ENCODE assay signal across 38 cellular contexts in genomic region chr3:33991673-33992072, GRCh38.
"Had no signal": no experiment of that assay in that cellular context is flagged by ENCODE, and none has a peak within 500 bp of the region (broad histone marks: within the 10 kb centered on the region; RNA-seq: fewer than 3 reads in every experiment).

No MANE protein-coding gene starts in this region.

- DNase-seq: activated CD4-positive, alpha-beta memory T cell treated with anti-CD3 and anti-CD28 coated beads for 36 hours; activated CD4-positive, alpha-beta T cell treated with anti-CD3 and anti-CD28 coated beads for 36 hours; activated CD4-positive, alpha-beta T cell treated with anti-CD3 and anti-CD28 coated beads, Interleukin-2, amount 10 ng/mL, durations not matched to agents 24 days and 14 days; activated CD4-positive, CD25-positive, alpha-beta regulatory T cell; activated CD4-positive, CD25-positive, alpha-beta regulatory T cell treated with anti-CD3 and anti-CD28 coated beads, Interleukin-2, amount 50 U/mL, for 72 hours; activated CD8-positive, alpha-beta memory T cell treated with anti-CD3 and anti-CD28 coated beads, Interleukin-2, amount 10 ng/mL, durations not matched to agents 7 days and 5 days; activated CD8-positive, alpha-beta memory T cell treated with anti-CD3 and anti-CD28 coated beads, Interleukin-2, amount 50 U/mL, for 4 hours; activated CD8-positive, alpha-beta T cell treated with anti-CD3 and anti-CD28 coated beads, Interleukin-2, amount 10 ng/mL, durations not matched to agents 7 days and 5 days; activated effector memory CD4-positive, alpha-beta T cell treated with anti-CD3 and anti-CD28 coated beads, Interleukin-2, amount 50 U/mL, for 16 hours; activated naive CD4-positive, alpha-beta T cell treated with anti-CD3 and anti-CD28 coated beads for 36 hours; activated naive CD8-positive, alpha-beta T cell treated with anti-CD3 and anti-CD28 coated beads for 36 hours; activated naive CD8-positive, alpha-beta T cell treated with anti-CD3 and anti-CD28 coated beads, Interleukin-2, amount 50 U/mL, for 24 hours; activated T-cell treated with anti-CD3 and anti-CD28 coated beads, Interleukin-2, amount 50 U/mL, for 1 hour; activated T-cell treated with anti-CD3 and anti-CD28 coated beads, Interleukin-2, amount 50 U/mL, for 48 hours; body of pancreas; central memory CD4-positive, alpha-beta T cell; cerebellar nuclear complex; cortex of kidney; dermis blood vessel endothelial cell; effector CD4-positive, alpha-beta T cell; effector memory CD8-positive, alpha-beta T cell; erythroblast; foreskin keratinocyte; gastrocnemius medialis; glutamatergic neuron; heart left ventricle; T-cell; T-helper 17 cell; T1000 had no signal

- H3K4me2 ChIP-seq: hepatocyte had no signal

- H3K4me1 Mint-ChIP-seq: activated CD4-positive, alpha-beta T cell treated with anti-CD3 and anti-CD28 coated beads, Interleukin-2, amount 10 ng/mL, durations not matched to agents 24 days and 14 days; activated CD8-positive, alpha-beta memory T cell treated with anti-CD3 and anti-CD28 coated beads, Interleukin-2, amount 10 ng/mL, durations not matched to agents 7 days and 5 days; activated naive CD4-positive, alpha-beta T cell treated with anti-CD3 and anti-CD28 coated beads, Interleukin-2, amount 50 U/mL, for 24 hours; activated naive CD8-positive, alpha-beta T cell treated with anti-CD3 and anti-CD28 coated beads for 36 hours; activated naive CD8-positive, alpha-beta T cell treated with anti-CD3 and anti-CD28 coated beads, Interleukin-2, amount 50 U/mL, for 24 hours; T-helper 17 cell had no signal

- H3K27ac ChIP-seq: body of pancreas, breast epithelium, cardiac muscle cell, esophagus muscularis mucosa, foreskin keratinocyte, gastrocnemius medialis, heart left ventricle, hepatocyte had no signal

- H3K79me2 ChIP-seq: hepatocyte had no signal

- H3K4me3 Mint-ChIP-seq: activated CD4-positive, alpha-beta memory T cell treated with anti-CD3 and anti-CD28 coated beads for 36 hours; activated CD4-positive, alpha-beta T cell treated with anti-CD3 and anti-CD28 coated beads for 36 hours; activated CD4-positive, alpha-beta T cell treated with anti-CD3 and anti-CD28 coated beads, Interleukin-2, amount 10 ng/mL, durations not matched to agents 24 days and 14 days; activated CD8-positive, alpha-beta memory T cell treated with anti-CD3 and anti-CD28 coated beads, Interleukin-2, amount 10 ng/mL, durations not matched to agents 7 days and 5 days; activated CD8-positive, alpha-beta T cell treated with anti-CD3 and anti-CD28 coated beads, Interleukin-2, amount 10 ng/mL, durations not matched to agents 7 days and 5 days; activated naive CD4-positive, alpha-beta T cell treated with anti-CD3 and anti-CD28 coated beads for 36 hours; activated naive CD4-positive, alpha-beta T cell treated with anti-CD3 and anti-CD28 coated beads, Interleukin-2, amount 50 U/mL, for 24 hours; activated naive CD8-positive, alpha-beta T cell treated with anti-CD3 and anti-CD28 coated beads for 36 hours; activated naive CD8-positive, alpha-beta T cell treated with anti-CD3 and anti-CD28 coated beads, Interleukin-2, amount 50 U/mL, for 24 hours; activated T-helper 1 cell treated with anti-CD3 and anti-CD28 coated beads, Interleukin-12 subunit alpha, Interleukin-12 subunit beta, Interleukin-2, Interleukin-4 antibody, amounts not matched to agents 30 ng/mL and 10 ng/mL and 1 ng/mL, durations not matched to agents 14 hours and 24 hours and 36 hours; effector memory CD8-positive, alpha-beta T cell; T-cell; T-helper 17 cell; T-helper 2 cell treated with Interferon-gamma antibody and Interleukin-4, amounts not matched to agents 5 μg/mL and 100 μg/mL, for 36 hours had no signal

- H3K27ac Mint-ChIP-seq: activated CD4-positive, alpha-beta memory T cell treated with anti-CD3 and anti-CD28 coated beads for 36 hours; activated CD4-positive, alpha-beta T cell treated with anti-CD3 and anti-CD28 coated beads for 36 hours; activated CD4-positive, alpha-beta T cell treated with anti-CD3 and anti-CD28 coated beads, Interleukin-2, amount 10 ng/mL, durations not matched to agents 24 days and 14 days; activated CD8-positive, alpha-beta memory T cell treated with anti-CD3 and anti-CD28 coated beads, Interleukin-2, amount 10 ng/mL, durations not matched to agents 7 days and 5 days; activated CD8-positive, alpha-beta T cell treated with anti-CD3 and anti-CD28 coated beads, Interleukin-2, amount 10 ng/mL, durations not matched to agents 7 days and 5 days; activated naive CD4-positive, alpha-beta T cell treated with anti-CD3 and anti-CD28 coated beads for 36 hours; activated naive CD4-positive, alpha-beta T cell treated with anti-CD3 and anti-CD28 coated beads, Interleukin-2, amount 50 U/mL, for 24 hours; activated naive CD8-positive, alpha-beta T cell treated with anti-CD3 and anti-CD28 coated beads for 36 hours; activated naive CD8-positive, alpha-beta T cell treated with anti-CD3 and anti-CD28 coated beads, Interleukin-2, amount 50 U/mL, for 24 hours; activated T-helper 1 cell treated with anti-CD3 and anti-CD28 coated beads, Interleukin-12 subunit alpha, Interleukin-12 subunit beta, Interleukin-2, Interleukin-4 antibody, amounts not matched to agents 30 ng/mL and 10 ng/mL and 1 ng/mL, durations not matched to agents 14 hours and 24 hours and 36 hours; activated T-helper 2 cell treated with anti-CD3 and anti-CD28 coated beads, Interferon-gamma antibody, Interleukin-2, Interleukin-4, amounts not matched to agents 10 μg/mL and 5 μg/mL and 100 μg/mL, durations not matched to agents 14 hours and 24 hours and 36 hours; effector memory CD8-positive, alpha-beta T cell; T-cell; T-helper 17 cell; T-helper 2 cell treated with Interferon-gamma antibody and Interleukin-4, amounts not matched to agents 5 μg/mL and 100 μg/mL, for 36 hours had no signal

- H3K36me3 Mint-ChIP-seq: activated CD4-positive, alpha-beta memory T cell treated with anti-CD3 and anti-CD28 coated beads for 36 hours; activated CD8-positive, alpha-beta memory T cell treated with anti-CD3 and anti-CD28 coated beads, Interleukin-2, amount 10 ng/mL, durations not matched to agents 7 days and 5 days; activated naive CD4-positive, alpha-beta T cell treated with anti-CD3 and anti-CD28 coated beads, Interleukin-2, amount 50 U/mL, for 24 hours; activated naive CD8-positive, alpha-beta T cell treated with anti-CD3 and anti-CD28 coated beads for 36 hours; T-cell had no signal

- H3K4me3 ChIP-seq: body of pancreas, breast epithelium, cardiac muscle cell, esophagus muscularis mucosa, gastrocnemius medialis, heart left ventricle, hepatocyte had no signal

- H3K4me1 ChIP-seq: body of pancreas, breast epithelium, esophagus muscularis mucosa, foreskin keratinocyte, gastrocnemius medialis, heart left ventricle had no signal

- H2AFZ ChIP-seq: hepatocyte had no signal

- H3K9me3 Mint-ChIP-seq: activated naive CD4-positive, alpha-beta T cell treated with anti-CD3 and anti-CD28 coated beads, Interleukin-2, amount 50 U/mL, for 24 hours had no signal

- FAIRE-seq: colon had no signal

- H3K36me3 ChIP-seq: breast epithelium, cardiac muscle cell, esophagus muscularis mucosa, gastrocnemius medialis, heart left ventricle had no signal

- H3K9me3 ChIP-seq: gastrocnemius medialis had no signal

- H3K27me3 ChIP-seq: body of pancreas, breast epithelium, cardiac muscle cell, esophagus muscularis mucosa, heart left ventricle, hepatocyte had no signal

- ATAC-seq: activated CD4-positive, alpha-beta T cell treated with anti-CD3 and anti-CD28 coated beads for 36 hours; activated CD8-positive, alpha-beta memory T cell treated with anti-CD3 and anti-CD28 coated beads, Interleukin-2, amount 10 ng/mL, durations not matched to agents 7 days and 5 days; activated CD8-positive, alpha-beta T cell treated with anti-CD3 and anti-CD28 coated beads, Interleukin-2, amount 10 ng/mL, durations not matched to agents 7 days and 5 days; activated naive CD8-positive, alpha-beta T cell treated with anti-CD3 and anti-CD28 coated beads, Interleukin-2, amount 50 U/mL, for 24 hours; body of pancreas; effector memory CD8-positive, alpha-beta T cell; foreskin keratinocyte; gastrocnemius medialis; heart left ventricle; T-cell; T-helper 17 cell had no signal

- H3K27me3 Mint-ChIP-seq: activated naive CD8-positive, alpha-beta T cell treated with anti-CD3 and anti-CD28 coated beads for 36 hours had no signal
